24 cellular contexts compared by ENCODE assay signal in genomic region chr10:76456190-76456589, GRCh38.
DNase-seq lines count a peak whose midpoint lies in the region; ATAC-seq and TF ChIP-seq lines count a peak whose summit lies in the region.
"Had no signal": no experiment of that assay in that cellular context is flagged by ENCODE, and none has a peak within 500 bp of the region (broad histone marks: within the 10 kb centered on the region; RNA-seq: fewer than 3 reads in every experiment).

No MANE protein-coding gene starts in this region.

- peak overlapping the region; percentile 58 to 65 for H3K27ac ChIP-seq in thoracic aorta
- H3K27ac ChIP-seq in MM.1S (ENCODE audit: low read length) = no peak overlapping the region

- H3K79me2 ChIP-seq in MM.1S (ENCODE audit: low read length) = no peaks in the 10 kb centered on the region

- ATAC-seq in left ventricle myocardium superior (peak; percentile 64), thoracic aorta (ENCODE audit: insufficient number of reproducible peaks, low FRiP score, low read depth) (peak; percentile 81), HG02884 (IDR thresholded peaks at IDR 0.05; ENCODE audit: unreplicated experiment) (no peak)
- ATAC-seq: HCT116; stimulated activated naive B cell treated with anti-CD40 and anti-IgM and Interleukin-4, amounts not matched to agents 10 μg/mL and 1 μg/mL and 100 μg/mL, for 72 hours had no signal

- no peaks in the 10 kb centered on the region for H3F3A ChIP-seq in MM.1S (ENCODE audit: insufficient read depth, low read length)

- no peak overlapping the region for H3K4me3 ChIP-seq in cardiac fibroblast (replicated peaks in 1 of 2; ENCODE audit: low read depth in 2 of 2, low read length in 2 of 2)
- H3K4me3 ChIP-seq in thoracic aorta = no peak overlapping the region
- H3K4me3 ChIP-seq in MM.1S (ENCODE audit: low read length) = no peak overlapping the region
- H3K4me3 ChIP-seq: esophagus squamous epithelium had no signal

- intact Hi-C loops in left ventricle myocardium superior (cut with micrococcal nuclease) = no loop called here

- TF ChIP-seq CTCF in cardiac fibroblast (IDR thresholded peaks at IDR 0.05; ENCODE audit: low read depth, low read length) = no peak
- no peak for TF ChIP-seq CTCF in thoracic aorta (IDR thresholded peaks at IDR 0.05)
- TF ChIP-seq CTCF in MM.1S (IDR thresholded peaks at IDR 0.05; ENCODE audit: low read length) = no peak

- H3K9ac ChIP-seq in MM.1S (ENCODE audit: low read length) = no peak overlapping the region
- H3K9ac ChIP-seq: SK-N-SH had no signal

- H4K20me1 ChIP-seq in MM.1S (ENCODE audit: insufficient read depth, low read length) = no peaks in the 10 kb centered on the region

- H2AFZ ChIP-seq in MM.1S (ENCODE audit: low read length) = no peak overlapping the region

- H3K9me3 ChIP-seq in thoracic aorta (no peaks in the 10 kb centered on the region), MM.1S (replicated peaks; ENCODE audit: insufficient read depth, low read length) (no peaks in the 10 kb centered on the region)
- H3K9me3 ChIP-seq: Caco-2, esophagus squamous epithelium, SK-N-SH had no signal

- DNase-seq in HT-29 (ENCODE audit: low spot score) (peak; percentile 1), cardiac fibroblast (ENCODE audit: low read depth in 2 of 2) (peak; percentile 83 to 90), left ventricle myocardium superior (no peak), thoracic aorta (ENCODE audit: low spot score) (no peak), MV-4-11 (lab: John Stamatoyannopoulos, UW) (no peak), MM.1S (no peak), superior temporal gyrus (ENCODE audit: extremely low spot score) (no peak)
- DNase-seq: activated CD4-positive, CD25-positive, alpha-beta regulatory T cell treated with anti-CD3 and anti-CD28 coated beads, Interleukin-2, amount 50 U/mL, for 72 hours; activated naive CD8-positive, alpha-beta T cell treated with anti-CD3 and anti-CD28 coated beads, Interleukin-2, amount 10 ng/mL, durations not matched to agents 7 days and 5 days; Caco-2; caudate nucleus; effector CD8-positive, alpha-beta T cell; EL; esophagus squamous epithelium; hippocampal formation; Kasumi-1; NCI-H69; nephron progenitor cell; OCI-M1; SK-N-SH; stimulated activated naive B cell treated with anti-CD40 and anti-IgM and Interleukin-4, amounts not matched to agents 10 μg/mL and 1 μg/mL and 100 μg/mL, for 72 hours; T-helper 9 cell had no signal

- no peaks in the 10 kb centered on the region for H3K9me2 ChIP-seq in MM.1S (replicated peaks; ENCODE audit: insufficient read depth, low read length)
- H3K9me2 ChIP-seq: SK-N-SH had no signal

- H3K4me1 ChIP-seq in thoracic aorta (ENCODE audit: control insufficient read depth in 1 of 2, low read depth in 2 of 2) = peaks cover 12 to 66% of the 10 kb centered on the region in 2 donors
- no peaks in the 10 kb centered on the region for H3K4me1 ChIP-seq in MM.1S (ENCODE audit: low read length)
- H3K4me1 ChIP-seq: Caco-2 had no signal

- H3K4me2 ChIP-seq in MM.1S (ENCODE audit: low read depth, low read length) = no peak overlapping the region
- H3K4me2 ChIP-seq: SK-N-SH had no signal

- H3K36me3 ChIP-seq in thoracic aorta (no peaks in the 10 kb centered on the region), MM.1S (replicated peaks; ENCODE audit: insufficient read depth, low read length) (no peaks in the 10 kb centered on the region)
- H3K36me3 ChIP-seq: esophagus squamous epithelium had no signal

- H3K27me3 ChIP-seq in thoracic aorta (replicated peaks; ENCODE audit: insufficient read depth) (no peaks in the 10 kb centered on the region), MM.1S (replicated peaks; ENCODE audit: insufficient read depth, low read length) (no peaks in the 10 kb centered on the region)
- H3K27me3 ChIP-seq: esophagus squamous epithelium had no signal

Comparison
In these comparisons a context has a peak if more than half of its experiments do, and no peak if none do; other contexts are left out.
1. DNase-seq: peak in HT-29 (single experiment) and cardiac fibroblast (2 of 2); none in left ventricle myocardium superior (single experiment), thoracic aorta (single experiment), MV-4-11 (single experiment), MM.1S (single experiment) and superior temporal gyrus (single experiment).